In the genomic region with DNA sequence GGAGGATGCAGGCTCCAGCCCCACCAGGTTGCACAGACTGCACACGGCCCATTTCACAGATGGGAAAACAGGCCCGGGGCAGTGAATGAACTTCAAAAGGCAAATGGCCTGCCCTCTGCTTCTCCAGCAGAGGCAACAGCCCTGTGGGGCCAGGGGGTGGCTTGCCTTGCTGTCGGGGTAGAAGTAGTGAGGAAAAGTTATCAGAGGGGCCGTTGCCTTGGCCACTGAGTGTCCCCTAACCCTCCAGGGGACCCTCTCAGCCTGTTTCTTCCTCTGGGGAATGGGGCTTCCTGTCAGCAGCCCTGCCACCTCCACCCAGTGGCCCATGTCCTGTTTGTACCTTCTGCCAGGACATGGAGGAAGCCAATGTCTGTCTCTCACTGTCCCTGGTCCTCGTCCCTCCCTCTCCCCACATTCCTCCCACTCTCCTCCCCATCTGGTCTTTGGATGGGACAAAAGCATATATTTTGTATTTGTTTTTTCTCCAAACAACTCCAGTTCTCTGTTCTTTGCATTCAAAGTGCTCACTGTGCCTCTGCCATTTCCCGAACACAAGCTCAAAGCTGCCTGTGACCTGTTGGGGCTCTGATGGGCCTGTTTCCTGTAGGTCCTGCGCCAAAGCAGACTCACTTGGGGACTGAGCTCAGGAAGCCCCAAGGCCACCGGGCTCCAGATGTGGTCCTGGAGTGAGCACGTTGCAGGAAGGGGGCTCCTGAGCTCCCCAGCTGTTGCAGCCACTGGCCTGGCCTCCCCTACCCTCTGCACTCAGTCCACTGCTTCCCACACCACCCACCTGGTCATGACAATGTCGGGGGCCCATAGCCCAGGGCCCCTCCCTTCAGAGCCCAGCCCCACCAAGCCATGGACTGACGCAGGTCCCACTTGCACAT, we compare ENCODE assay signal across 19 cellular contexts. TPM values are rescaled to one million over a fixed set of nuclear protein-coding genes. Genes with fewer than 3 reads are reported as not detected.
DNase-seq lines count a peak whose midpoint lies in the region; ATAC-seq and TF ChIP-seq lines count a peak whose summit lies in the region.
"Had no signal": no experiment of that assay in that cellular context is flagged by ENCODE, and none has a peak within 500 bp of the region (broad histone marks: within the 10 kb centered on the region; RNA-seq: fewer than 3 reads in every experiment).

No MANE protein-coding gene starts in this region.

- in situ Hi-C loops in GM13976 (cut with MboI; ENCODE audit: low sequenced_read_pairs, unreplicated experiment) = no loop called here

- 89% methylated on average over 8 of the region's 11 CpGs for WGBS in SK-N-SH (ENCODE audit: low lambda C conversion rate)
- 54 to 58% methylated on average over 11 of the region's 11 CpGs for WGBS in testis, 2 donors

- peaks cover 30% of the 10 kb centered on the region for H3K4me1 Mint-ChIP-seq in activated naive CD8-positive, alpha-beta T cell treated with anti-CD3 and anti-CD28 coated beads, Interleukin-2, amount 10 ng/mL, durations not matched to agents 7 days and 5 days
- H3K4me1 Mint-ChIP-seq in nephron progenitor cell = peaks cover 32% of the 10 kb centered on the region

- CTCF ChIA-PET in SK-N-SH (lab: Yijun Ruan, JAX) = interaction anchor here (1.0 to 1.1 kb wide), 2 partner anchors 8 to 26 kb away, joined by 3 to 4 read pairs; no protein-coding TSS in a partner anchor

- H3K9ac ChIP-seq in SK-N-SH = no peak overlapping the region

- TF ChIP-seq EP300 in SK-N-SH (IDR thresholded peaks at IDR 0.05; ENCODE audit: borderline replicate concordance in 1 of 2, low read depth in 1 of 2, low read length in 1 of 2) = no peak

- peaks cover 0 to 18% of the 10 kb centered on the region in 2 experiments for H3K36me3 ChIP-seq in SK-N-SH (replicated peaks in 1 of 2; ENCODE audit: control insufficient read depth in 1 of 2, insufficient read depth in 2 of 2, low read length in 1 of 2)
- H3K36me3 ChIP-seq in testis (ENCODE audit: low read depth, missing control alignments) = no peaks in the 10 kb centered on the region
- H3K36me3 ChIP-seq: transverse colon had no signal

- H3K9me3 ChIP-seq in SK-N-SH (no peaks in the 10 kb centered on the region), testis (no peaks in the 10 kb centered on the region)
- H3K9me3 ChIP-seq: Peyer's patch, transverse colon had no signal

- no peaks in the 10 kb centered on the region for H4K20me1 ChIP-seq in SK-N-SH (ENCODE audit: insufficient read depth)

- TF ChIP-seq CTCF in SK-N-SH (IDR thresholded peaks at IDR 0.05) (no peak), GM13976 (IDR thresholded peaks at IDR 0.05; ENCODE audit: borderline replicate concordance, control extremely low read depth, extremely low read depth, insufficient read depth, missing control alignments) (no peak), nephron progenitor cell (IDR thresholded peaks at IDR 0.05) (no peak), testis (IDR thresholded peaks at IDR 0.05) (no peak)

- H3K4me3 ChIP-seq in SK-N-SH (ENCODE audit: low read depth in 2 of 2, low read length in 1 of 2) = no peak overlapping the region
- H3K4me3 ChIP-seq in testis = no peak overlapping the region
- H3K4me3 ChIP-seq: Peyer's patch, transverse colon had no signal

- no peaks in the 10 kb centered on the region for H3K9me2 ChIP-seq in SK-N-SH

- H3K4me3 Mint-ChIP-seq in activated naive CD8-positive, alpha-beta T cell treated with anti-CD3 and anti-CD28 coated beads, Interleukin-2, amount 10 ng/mL, durations not matched to agents 7 days and 5 days = peak overlapping the region; percentile 35
- no peak overlapping the region for H3K4me3 Mint-ChIP-seq in nephron progenitor cell
- H3K4me3 Mint-ChIP-seq: CD14-positive monocyte, HFFc6 had no signal

- H3K9me3 Mint-ChIP-seq in activated naive CD8-positive, alpha-beta T cell treated with anti-CD3 and anti-CD28 coated beads, Interleukin-2, amount 10 ng/mL, durations not matched to agents 7 days and 5 days = no peaks in the 10 kb centered on the region
- no peaks in the 10 kb centered on the region for H3K9me3 Mint-ChIP-seq in nephron progenitor cell
- H3K9me3 Mint-ChIP-seq: HFFc6 had no signal

- no peaks in the 10 kb centered on the region for H3F3A ChIP-seq in SK-N-SH (replicated peaks; ENCODE audit: insufficient read depth)

- ATAC-seq in SK-N-SH treated with all-trans-retinoic acid at 6 μM for 48 hours (no peak), GM19035 (IDR thresholded peaks at IDR 0.05; ENCODE audit: unreplicated experiment) (no peak)
- peak; percentile 62 for ATAC-seq in activated naive CD8-positive, alpha-beta T cell treated with anti-CD3 and anti-CD28 coated beads, Interleukin-2, amount 10 ng/mL, durations not matched to agents 7 days and 5 days (ENCODE audit: low read depth)

- no peak for TF ChIP-seq POLR2A in testis (IDR thresholded peaks at IDR 0.05)

- H3K27ac ChIP-seq in SK-N-SH (ENCODE audit: low read depth in 2 of 2, low read length in 1 of 2) (0 out of 4 replicates have a peak overlapping the region, but pooled peaks of 1 of the 2 experiments have one; percentile 30), testis (no peak overlapping the region)
- H3K27ac ChIP-seq: 22Rv1, transverse colon had no signal

- intact Hi-C loops in testis (cut with DNase I; ENCODE audit: low total_unique reads) = no loop called here

- H3K27ac Mint-ChIP-seq in activated naive CD8-positive, alpha-beta T cell treated with anti-CD3 and anti-CD28 coated beads, Interleukin-2, amount 10 ng/mL, durations not matched to agents 7 days and 5 days = peak overlapping the region; percentile 96
- peak overlapping the region; percentile 53 for H3K27ac Mint-ChIP-seq in nephron progenitor cell
- H3K27ac Mint-ChIP-seq: HFFc6 had no signal

- DNase-seq in SK-N-SH (peak; percentile 37), GM13976 (ENCODE audit: low spot score) (peak; percentile 12), nephron progenitor cell (no peak), testis (no peak)
- DNase-seq in activated naive CD8-positive, alpha-beta T cell treated with anti-CD3 and anti-CD28 coated beads, Interleukin-2, amount 10 ng/mL, durations not matched to agents 7 days and 5 days = no peak
- DNase-seq in NK-92 treated with Interleukin-12 subunit alpha and Interleukin-12 subunit beta, amount 100 ng/mL, for 24 hours (lab: John Stamatoyannopoulos, UW) = no peak
- DNase-seq: activated CD4-positive, alpha-beta T cell treated with anti-CD3 and anti-CD28 coated beads, Interleukin-2, amount 50 U/mL, for 4 hours; cerebellar nuclear complex; HFFc6; Karpas-422; NCI-H187; NCI-H524; Peyer's patch; stimulated activated CD4-positive, alpha-beta T cell treated with anti-CD3 and anti-CD28 coated beads, Interleukin-1b, Interleukin-23, amount 100 ng/mL, for 48 hours; transverse colon had no signal

- no peak overlapping the region for H3K4me2 ChIP-seq in SK-N-SH

- H3K4me1 ChIP-seq in SK-N-SH (ENCODE audit: control insufficient read depth in 1 of 2, insufficient read depth in 2 of 2, low read depth in 1 of 2, low read length in 1 of 2) (no peaks in the 10 kb centered on the region), testis (peaks cover 6% of the 10 kb centered on the region)

- POLR2A ChIA-PET in SK-N-SH (lab: Yijun Ruan, JAX) = interaction anchor here (0.6 kb wide), 1 partner anchor 31 kb away, joined by 5 read pairs; no protein-coding TSS in a partner anchor
- POLR2A ChIA-PET in activated naive CD8-positive, alpha-beta T cell treated with anti-CD3 and anti-CD28 coated beads, Interleukin-2, amount 10 ng/mL, durations not matched to agents 7 days and 5 days (lab: Charles Lee) = interaction anchor here (0.8 to 2.6 kb wide), 6 partner anchors 8 to 49 kb away, joined by 3 to 11 read pairs (median 4); a partner anchor contains a TSS

- no peak overlapping the region for H2AFZ ChIP-seq in SK-N-SH (ENCODE audit: low read depth)

- TF ChIP-seq RAD21 in SK-N-SH (IDR thresholded peaks at IDR 0.05; ENCODE audit: low read length) = no peak

- H3K79me2 ChIP-seq in SK-N-SH (ENCODE audit: insufficient read depth) = no peaks in the 10 kb centered on the region

- no peaks in the 10 kb centered on the region for H3K27me3 Mint-ChIP-seq in activated naive CD8-positive, alpha-beta T cell treated with anti-CD3 and anti-CD28 coated beads, Interleukin-2, amount 10 ng/mL, durations not matched to agents 7 days and 5 days
- H3K27me3 Mint-ChIP-seq in nephron progenitor cell (ENCODE audit: low read depth, poor library complexity) = no peaks in the 10 kb centered on the region

- peaks cover 12% of the 10 kb centered on the region for H3K36me3 Mint-ChIP-seq in activated naive CD8-positive, alpha-beta T cell treated with anti-CD3 and anti-CD28 coated beads, Interleukin-2, amount 10 ng/mL, durations not matched to agents 7 days and 5 days
- peaks cover under 1% of the 10 kb centered on the region for H3K36me3 Mint-ChIP-seq in nephron progenitor cell (ENCODE audit: low read depth)

- no peaks in the 10 kb centered on the region for H3K27me3 ChIP-seq in SK-N-SH (ENCODE audit: insufficient read depth)
- no peaks in the 10 kb centered on the region for H3K27me3 ChIP-seq in testis
- H3K27me3 ChIP-seq: Peyer's patch, transverse colon had no signal

RNA-seq across cellular contexts. Expression of a gene that starts 9.5 kb away (rescaled TPM):
- polyA plus RNA-seq in SK-N-SH (2012; rRNA removed) = 17.4 and 20.0 TPM in 2 replicates
- polyA plus RNA-seq in SK-N-SH (2012; cell fraction: cytosol; rRNA removed) = 6.5 and 10.8 TPM in 2 replicates
- polyA plus RNA-seq in SK-N-SH (2012; cell fraction: nucleus; rRNA removed) = 52.1 and 63.7 TPM in 2 replicates
- total RNA-seq in activated naive CD8-positive, alpha-beta T cell treated with anti-CD3 and anti-CD28 coated beads, Interleukin-2, amount 10 ng/mL, durations not matched to agents 7 days and 5 days = 10 to 100 TPM; 92.0 to 96.2 TPM
- 10 to 100 TPM; 27.7 to 29.8 TPM for total RNA-seq in testis
- 14.9 TPM for polyA plus RNA-seq in testis (ENCODE audit: insufficient read depth, low read depth, low replicate concordance)

RNA-seq across cellular contexts. Expression of a gene that starts 15.2 kb away (rescaled TPM):
- polyA plus RNA-seq in SK-N-SH (2012; rRNA removed) (59.4 and 66.3 TPM in 2 replicates), testis (ENCODE audit: insufficient read depth, low read depth, low replicate concordance) (455 TPM)
- 60.8 and 62.6 TPM in 2 replicates for polyA plus RNA-seq in SK-N-SH (2012; cell fraction: cytosol; rRNA removed)
- 316 TPM in 2 replicates for polyA plus RNA-seq in SK-N-SH (2012; cell fraction: nucleus; rRNA removed)
- 100 to 1,000 TPM; 519 to 524 TPM for total RNA-seq in activated naive CD8-positive, alpha-beta T cell treated with anti-CD3 and anti-CD28 coated beads, Interleukin-2, amount 10 ng/mL, durations not matched to agents 7 days and 5 days
- 100 to 1,000 TPM; 431 to 499 TPM for total RNA-seq in testis

RNA-seq across cellular contexts. Expression of a gene that starts 16.8 kb away (rescaled TPM):
- polyA plus RNA-seq in SK-N-SH (2012; rRNA removed) (40.7 and 52.9 TPM in 2 replicates), testis (ENCODE audit: insufficient read depth, low read depth, low replicate concordance) (29.7 TPM)
- 17.3 and 26.9 TPM in 2 replicates for polyA plus RNA-seq in SK-N-SH (2012; cell fraction: cytosol; rRNA removed)
- 101 and 105 TPM in 2 replicates for polyA plus RNA-seq in SK-N-SH (2012; cell fraction: nucleus; rRNA removed)
- total RNA-seq in activated naive CD8-positive, alpha-beta T cell treated with anti-CD3 and anti-CD28 coated beads, Interleukin-2, amount 10 ng/mL, durations not matched to agents 7 days and 5 days = 10 to 100 TPM; 37.4 to 39.0 TPM
- total RNA-seq in testis = 10 to 100 TPM; 36.7 to 40.8 TPM

RNA-seq across cellular contexts. Expression of a gene that starts 33.7 kb away (rescaled TPM):
- polyA plus RNA-seq in SK-N-SH (2012; rRNA removed) (0.08 TPM in 2 replicates), testis (ENCODE audit: insufficient read depth, low read depth, low replicate concordance) (14.2 TPM)
- polyA plus RNA-seq in SK-N-SH (2012; cell fraction: cytosol; rRNA removed) = 0.03 and 0.05 TPM in 2 replicates
- 0.21 and 0.23 TPM in 2 replicates for polyA plus RNA-seq in SK-N-SH (2012; cell fraction: nucleus; rRNA removed)
- total RNA-seq in activated naive CD8-positive, alpha-beta T cell treated with anti-CD3 and anti-CD28 coated beads, Interleukin-2, amount 10 ng/mL, durations not matched to agents 7 days and 5 days = 1 to 10 TPM; 3.8 to 7.2 TPM
- 10 to 100 TPM; 12.1 to 14.4 TPM for total RNA-seq in testis

RNA-seq across cellular contexts. Expression of a gene that starts 49.6 kb away (rescaled TPM):
- polyA plus RNA-seq in SK-N-SH (2012; rRNA removed) (1.6 and 2.2 TPM in 2 replicates), testis (ENCODE audit: insufficient read depth, low read depth, low replicate concordance) (14.4 TPM)
- polyA plus RNA-seq in SK-N-SH (2012; cell fraction: cytosol; rRNA removed) = 0.50 and 0.92 TPM in 2 replicates
- polyA plus RNA-seq in SK-N-SH (2012; cell fraction: nucleus; rRNA removed) = 10.3 and 12.9 TPM in 2 replicates
- total RNA-seq in activated naive CD8-positive, alpha-beta T cell treated with anti-CD3 and anti-CD28 coated beads, Interleukin-2, amount 10 ng/mL, durations not matched to agents 7 days and 5 days = 100 to 1,000 TPM; 159 to 162 TPM
- 10 to 100 TPM; 24.0 to 26.3 TPM for total RNA-seq in testis

Comparison
In these comparisons a context has a peak if more than half of its experiments do, and no peak if none do; other contexts are left out.
1. DNase-seq: peak in SK-N-SH (single experiment) and GM13976 (single experiment); none in activated naive CD8-positive, alpha-beta T cell treated with anti-CD3 and anti-CD28 coated beads, Interleukin-2, amount 10 ng/mL, durations not matched to agents 7 days and 5 days (single experiment), nephron progenitor cell (single experiment), testis (single experiment) and NK-92 treated with Interleukin-12 subunit alpha and Interleukin-12 subunit beta, amount 100 ng/mL, for 24 hours (single experiment).